Comparison of ENCODE assay signal across 1 cellular context in the genomic region with DNA sequence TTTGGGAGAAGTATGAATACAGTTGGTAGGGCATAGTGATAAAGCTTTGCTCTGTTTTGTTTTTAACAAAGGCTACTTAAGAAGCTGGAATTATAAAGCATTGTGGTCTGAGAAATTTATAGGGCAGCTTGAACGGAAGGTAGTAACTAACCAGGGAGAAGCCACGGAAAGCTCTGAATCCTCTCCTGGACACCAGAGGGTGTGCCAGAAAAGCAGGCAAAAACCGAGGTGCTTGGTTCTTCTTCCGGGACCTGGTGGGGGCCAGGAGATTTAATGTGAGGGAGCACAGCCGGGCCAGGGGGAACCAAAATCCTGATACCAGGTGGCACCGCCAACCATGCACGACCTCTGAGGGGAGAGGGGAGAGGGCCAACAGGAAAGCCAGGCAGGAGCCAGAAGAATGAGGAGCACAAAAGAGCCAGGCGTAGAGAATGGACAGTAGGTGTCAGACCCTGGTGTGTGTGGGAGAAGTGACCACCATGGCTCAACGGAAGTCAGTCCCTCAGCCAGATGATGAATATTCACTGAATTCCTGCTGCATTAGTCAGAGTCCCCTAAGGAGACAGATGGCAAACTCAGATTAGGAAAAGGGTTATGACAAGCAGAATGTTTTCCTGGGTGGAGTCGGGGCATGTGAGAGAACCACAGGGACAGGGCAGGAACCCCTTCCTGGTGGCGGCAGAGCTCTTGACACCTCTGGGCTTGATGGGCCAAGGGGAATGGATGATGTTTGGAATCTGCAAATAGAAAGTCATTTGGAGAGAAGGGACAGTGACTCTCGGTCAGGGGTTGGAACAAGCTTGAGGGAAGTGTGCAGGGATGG.
TF ChIP-seq lines count a peak whose summit lies in the region.

No MANE protein-coding gene starts in this region.

TF ChIP-seq in K562, 482 proteins besides CTCF, POLR2A, EP300 and RAD21 (continued from another document and continues in another):
- TF ChIP-seq, protein P1, sequence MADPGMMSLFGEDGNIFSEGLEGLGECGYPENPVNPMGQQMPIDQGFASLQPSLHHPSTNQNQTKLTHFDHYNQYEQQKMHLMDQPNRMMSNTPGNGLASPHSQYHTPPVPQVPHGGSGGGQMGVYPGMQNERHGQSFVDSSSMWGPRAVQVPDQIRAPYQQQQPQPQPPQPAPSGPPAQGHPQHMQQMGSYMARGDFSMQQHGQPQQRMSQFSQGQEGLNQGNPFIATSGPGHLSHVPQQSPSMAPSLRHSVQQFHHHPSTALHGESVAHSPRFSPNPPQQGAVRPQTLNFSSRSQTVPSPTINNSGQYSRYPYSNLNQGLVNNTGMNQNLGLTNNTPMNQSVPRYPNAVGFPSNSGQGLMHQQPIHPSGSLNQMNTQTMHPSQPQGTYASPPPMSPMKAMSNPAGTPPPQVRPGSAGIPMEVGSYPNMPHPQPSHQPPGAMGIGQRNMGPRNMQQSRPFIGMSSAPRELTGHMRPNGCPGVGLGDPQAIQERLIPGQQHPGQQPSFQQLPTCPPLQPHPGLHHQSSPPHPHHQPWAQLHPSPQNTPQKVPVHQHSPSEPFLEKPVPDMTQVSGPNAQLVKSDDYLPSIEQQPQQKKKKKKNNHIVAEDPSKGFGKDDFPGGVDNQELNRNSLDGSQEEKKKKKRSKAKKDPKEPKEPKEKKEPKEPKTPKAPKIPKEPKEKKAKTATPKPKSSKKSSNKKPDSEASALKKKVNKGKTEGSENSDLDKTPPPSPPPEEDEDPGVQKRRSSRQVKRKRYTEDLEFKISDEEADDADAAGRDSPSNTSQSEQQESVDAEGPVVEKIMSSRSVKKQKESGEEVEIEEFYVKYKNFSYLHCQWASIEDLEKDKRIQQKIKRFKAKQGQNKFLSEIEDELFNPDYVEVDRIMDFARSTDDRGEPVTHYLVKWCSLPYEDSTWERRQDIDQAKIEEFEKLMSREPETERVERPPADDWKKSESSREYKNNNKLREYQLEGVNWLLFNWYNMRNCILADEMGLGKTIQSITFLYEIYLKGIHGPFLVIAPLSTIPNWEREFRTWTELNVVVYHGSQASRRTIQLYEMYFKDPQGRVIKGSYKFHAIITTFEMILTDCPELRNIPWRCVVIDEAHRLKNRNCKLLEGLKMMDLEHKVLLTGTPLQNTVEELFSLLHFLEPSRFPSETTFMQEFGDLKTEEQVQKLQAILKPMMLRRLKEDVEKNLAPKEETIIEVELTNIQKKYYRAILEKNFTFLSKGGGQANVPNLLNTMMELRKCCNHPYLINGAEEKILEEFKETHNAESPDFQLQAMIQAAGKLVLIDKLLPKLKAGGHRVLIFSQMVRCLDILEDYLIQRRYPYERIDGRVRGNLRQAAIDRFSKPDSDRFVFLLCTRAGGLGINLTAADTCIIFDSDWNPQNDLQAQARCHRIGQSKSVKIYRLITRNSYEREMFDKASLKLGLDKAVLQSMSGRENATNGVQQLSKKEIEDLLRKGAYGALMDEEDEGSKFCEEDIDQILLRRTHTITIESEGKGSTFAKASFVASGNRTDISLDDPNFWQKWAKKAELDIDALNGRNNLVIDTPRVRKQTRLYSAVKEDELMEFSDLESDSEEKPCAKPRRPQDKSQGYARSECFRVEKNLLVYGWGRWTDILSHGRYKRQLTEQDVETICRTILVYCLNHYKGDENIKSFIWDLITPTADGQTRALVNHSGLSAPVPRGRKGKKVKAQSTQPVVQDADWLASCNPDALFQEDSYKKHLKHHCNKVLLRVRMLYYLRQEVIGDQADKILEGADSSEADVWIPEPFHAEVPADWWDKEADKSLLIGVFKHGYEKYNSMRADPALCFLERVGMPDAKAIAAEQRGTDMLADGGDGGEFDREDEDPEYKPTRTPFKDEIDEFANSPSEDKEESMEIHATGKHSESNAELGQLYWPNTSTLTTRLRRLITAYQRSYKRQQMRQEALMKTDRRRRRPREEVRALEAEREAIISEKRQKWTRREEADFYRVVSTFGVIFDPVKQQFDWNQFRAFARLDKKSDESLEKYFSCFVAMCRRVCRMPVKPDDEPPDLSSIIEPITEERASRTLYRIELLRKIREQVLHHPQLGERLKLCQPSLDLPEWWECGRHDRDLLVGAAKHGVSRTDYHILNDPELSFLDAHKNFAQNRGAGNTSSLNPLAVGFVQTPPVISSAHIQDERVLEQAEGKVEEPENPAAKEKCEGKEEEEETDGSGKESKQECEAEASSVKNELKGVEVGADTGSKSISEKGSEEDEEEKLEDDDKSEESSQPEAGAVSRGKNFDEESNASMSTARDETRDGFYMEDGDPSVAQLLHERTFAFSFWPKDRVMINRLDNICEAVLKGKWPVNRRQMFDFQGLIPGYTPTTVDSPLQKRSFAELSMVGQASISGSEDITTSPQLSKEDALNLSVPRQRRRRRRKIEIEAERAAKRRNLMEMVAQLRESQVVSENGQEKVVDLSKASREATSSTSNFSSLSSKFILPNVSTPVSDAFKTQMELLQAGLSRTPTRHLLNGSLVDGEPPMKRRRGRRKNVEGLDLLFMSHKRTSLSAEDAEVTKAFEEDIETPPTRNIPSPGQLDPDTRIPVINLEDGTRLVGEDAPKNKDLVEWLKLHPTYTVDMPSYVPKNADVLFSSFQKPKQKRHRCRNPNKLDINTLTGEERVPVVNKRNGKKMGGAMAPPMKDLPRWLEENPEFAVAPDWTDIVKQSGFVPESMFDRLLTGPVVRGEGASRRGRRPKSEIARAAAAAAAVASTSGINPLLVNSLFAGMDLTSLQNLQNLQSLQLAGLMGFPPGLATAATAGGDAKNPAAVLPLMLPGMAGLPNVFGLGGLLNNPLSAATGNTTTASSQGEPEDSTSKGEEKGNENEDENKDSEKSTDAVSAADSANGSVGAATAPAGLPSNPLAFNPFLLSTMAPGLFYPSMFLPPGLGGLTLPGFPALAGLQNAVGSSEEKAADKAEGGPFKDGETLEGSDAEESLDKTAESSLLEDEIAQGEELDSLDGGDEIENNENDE (IDR thresholded peaks at IDR 0.05; ENCODE audit: low read depth, low read length) = no peak
- TF ChIP-seq BCOR (IDR thresholded peaks at IDR 0.05) (peak; percentile 26; the same call in 1 of the 2 replicates), ZNF3 (CRISPR knock-in tag; IDR thresholded peaks at IDR 0.05) (no peak), CTBP1 (IDR thresholded peaks at IDR 0.05; ENCODE audit: borderline replicate concordance) (peak; percentile 89; the same call in 1 of the 2 replicates), MECOM (CRISPR knock-in tag; IDR thresholded peaks at IDR 0.05) (no peak), ETV5 (CRISPR knock-in tag; IDR thresholded peaks at IDR 0.05; ENCODE audit: low read depth) (peak; percentile 91), SNRNP70 (optimal IDR thresholded peaks at IDR 0.05; ENCODE audit: low read depth, low read length) (no peak), NCOA1 (IDR thresholded peaks at IDR 0.05; ENCODE audit: low read depth) (peak; percentile 71), JUNB (CRISPR knock-in tag; conservative IDR thresholded peaks at IDR 0.05) (no peak), SLC30A9 (CRISPR knock-in tag; IDR thresholded peaks at IDR 0.05) (no peak), ADNP (tag; IDR thresholded peaks at IDR 0.05) (no peak), HDAC8 (tag; IDR thresholded peaks at IDR 0.05) (no peak), U2AF2 (optimal IDR thresholded peaks at IDR 0.05; ENCODE audit: low read depth, low read length) (no peak), ZEB2 (IDR thresholded peaks at IDR 0.05) (peak; percentile 79), TEAD4 (IDR thresholded peaks at IDR 0.05; ENCODE audit: low read length) (peak; percentile 95), TEAD4 (CRISPR knock-in tag; IDR thresholded peaks at IDR 0.05; ENCODE audit: borderline replicate concordance) (no peak), FIP1L1 (IDR thresholded peaks at IDR 0.05; ENCODE audit: low read depth, low read length, poor library complexity, severe bottlenecking) (no peak), PTBP1 (IDR thresholded peaks at IDR 0.05; ENCODE audit: low read depth, low read length) (no peak), RFX5 (IDR thresholded peaks at IDR 0.05; ENCODE audit: low read depth, low read length) (no peak), RBM17 (IDR thresholded peaks at IDR 0.05; ENCODE audit: borderline replicate concordance, low read depth, low read length) (no peak), ARID2 (IDR thresholded peaks at IDR 0.05) (no peak), NCOA6 (IDR thresholded peaks at IDR 0.05) (no peak), XRCC3 (IDR thresholded peaks at IDR 0.05) (no peak), RCOR1 (IDR thresholded peaks at IDR 0.05; ENCODE audit: borderline replicate concordance in 1 of 2, low read depth in 2 of 2, low read length in 2 of 2) (peak in 1 of 2 experiments; percentile 66; a peak in 1 of 4 replicates), CHD1 (IDR thresholded peaks at IDR 0.05; ENCODE audit: low read length) (no peak), ZNF165 (CRISPR knock-in tag; IDR thresholded peaks at IDR 0.05; ENCODE audit: borderline replicate concordance) (no peak), ZNF586 (CRISPR knock-in tag; conservative IDR thresholded peaks at IDR 0.05) (no peak), SAFB2 (IDR thresholded peaks at IDR 0.05; ENCODE audit: borderline replicate concordance, low read depth, low read length, severe bottlenecking) (no peak)
- TF ChIP-seq, protein P2, sequence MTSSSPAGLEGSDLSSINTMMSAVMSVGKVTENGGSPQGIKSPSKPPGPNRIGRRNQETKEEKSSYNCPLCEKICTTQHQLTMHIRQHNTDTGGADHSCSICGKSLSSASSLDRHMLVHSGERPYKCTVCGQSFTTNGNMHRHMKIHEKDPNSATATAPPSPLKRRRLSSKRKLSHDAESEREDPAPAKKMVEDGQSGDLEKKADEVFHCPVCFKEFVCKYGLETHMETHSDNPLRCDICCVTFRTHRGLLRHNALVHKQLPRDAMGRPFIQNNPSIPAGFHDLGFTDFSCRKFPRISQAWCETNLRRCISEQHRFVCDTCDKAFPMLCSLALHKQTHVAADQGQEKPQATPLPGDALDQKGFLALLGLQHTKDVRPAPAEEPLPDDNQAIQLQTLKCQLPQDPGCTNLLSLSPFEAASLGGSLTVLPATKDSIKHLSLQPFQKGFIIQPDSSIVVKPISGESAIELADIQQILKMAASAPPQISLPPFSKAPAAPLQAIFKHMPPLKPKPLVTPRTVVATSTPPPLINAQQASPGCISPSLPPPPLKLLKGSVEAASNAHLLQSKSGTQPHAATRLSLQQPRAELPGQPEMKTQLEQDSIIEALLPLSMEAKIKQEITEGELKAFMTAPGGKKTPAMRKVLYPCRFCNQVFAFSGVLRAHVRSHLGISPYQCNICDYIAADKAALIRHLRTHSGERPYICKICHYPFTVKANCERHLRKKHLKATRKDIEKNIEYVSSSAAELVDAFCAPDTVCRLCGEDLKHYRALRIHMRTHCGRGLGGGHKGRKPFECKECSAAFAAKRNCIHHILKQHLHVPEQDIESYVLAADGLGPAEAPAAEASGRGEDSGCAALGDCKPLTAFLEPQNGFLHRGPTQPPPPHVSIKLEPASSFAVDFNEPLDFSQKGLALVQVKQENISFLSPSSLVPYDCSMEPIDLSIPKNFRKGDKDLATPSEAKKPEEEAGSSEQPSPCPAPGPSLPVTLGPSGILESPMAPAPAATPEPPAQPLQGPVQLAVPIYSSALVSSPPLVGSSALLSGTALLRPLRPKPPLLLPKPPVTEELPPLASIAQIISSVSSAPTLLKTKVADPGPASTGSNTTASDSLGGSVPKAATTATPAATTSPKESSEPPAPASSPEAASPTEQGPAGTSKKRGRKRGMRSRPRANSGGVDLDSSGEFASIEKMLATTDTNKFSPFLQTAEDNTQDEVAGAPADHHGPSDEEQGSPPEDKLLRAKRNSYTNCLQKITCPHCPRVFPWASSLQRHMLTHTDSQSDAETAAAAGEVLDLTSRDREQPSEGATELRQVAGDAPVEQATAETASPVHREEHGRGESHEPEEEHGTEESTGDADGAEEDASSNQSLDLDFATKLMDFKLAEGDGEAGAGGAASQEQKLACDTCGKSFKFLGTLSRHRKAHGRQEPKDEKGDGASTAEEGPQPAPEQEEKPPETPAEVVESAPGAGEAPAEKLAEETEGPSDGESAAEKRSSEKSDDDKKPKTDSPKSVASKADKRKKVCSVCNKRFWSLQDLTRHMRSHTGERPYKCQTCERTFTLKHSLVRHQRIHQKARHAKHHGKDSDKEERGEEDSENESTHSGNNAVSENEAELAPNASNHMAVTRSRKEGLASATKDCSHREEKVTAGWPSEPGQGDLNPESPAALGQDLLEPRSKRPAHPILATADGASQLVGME (CRISPR knock-in tag; IDR thresholded peaks at IDR 0.05) = 0 out of 2 replicates have a peak, but pooled peaks have one; percentile 41
- TF ChIP-seq, protein P3, sequence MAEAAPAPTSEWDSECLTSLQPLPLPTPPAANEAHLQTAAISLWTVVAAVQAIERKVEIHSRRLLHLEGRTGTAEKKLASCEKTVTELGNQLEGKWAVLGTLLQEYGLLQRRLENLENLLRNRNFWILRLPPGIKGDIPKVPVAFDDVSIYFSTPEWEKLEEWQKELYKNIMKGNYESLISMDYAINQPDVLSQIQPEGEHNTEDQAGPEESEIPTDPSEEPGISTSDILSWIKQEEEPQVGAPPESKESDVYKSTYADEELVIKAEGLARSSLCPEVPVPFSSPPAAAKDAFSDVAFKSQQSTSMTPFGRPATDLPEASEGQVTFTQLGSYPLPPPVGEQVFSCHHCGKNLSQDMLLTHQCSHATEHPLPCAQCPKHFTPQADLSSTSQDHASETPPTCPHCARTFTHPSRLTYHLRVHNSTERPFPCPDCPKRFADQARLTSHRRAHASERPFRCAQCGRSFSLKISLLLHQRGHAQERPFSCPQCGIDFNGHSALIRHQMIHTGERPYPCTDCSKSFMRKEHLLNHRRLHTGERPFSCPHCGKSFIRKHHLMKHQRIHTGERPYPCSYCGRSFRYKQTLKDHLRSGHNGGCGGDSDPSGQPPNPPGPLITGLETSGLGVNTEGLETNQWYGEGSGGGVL (CRISPR knock-in tag; IDR thresholded peaks at IDR 0.05) = no peak
- TF ChIP-seq, protein P4, sequence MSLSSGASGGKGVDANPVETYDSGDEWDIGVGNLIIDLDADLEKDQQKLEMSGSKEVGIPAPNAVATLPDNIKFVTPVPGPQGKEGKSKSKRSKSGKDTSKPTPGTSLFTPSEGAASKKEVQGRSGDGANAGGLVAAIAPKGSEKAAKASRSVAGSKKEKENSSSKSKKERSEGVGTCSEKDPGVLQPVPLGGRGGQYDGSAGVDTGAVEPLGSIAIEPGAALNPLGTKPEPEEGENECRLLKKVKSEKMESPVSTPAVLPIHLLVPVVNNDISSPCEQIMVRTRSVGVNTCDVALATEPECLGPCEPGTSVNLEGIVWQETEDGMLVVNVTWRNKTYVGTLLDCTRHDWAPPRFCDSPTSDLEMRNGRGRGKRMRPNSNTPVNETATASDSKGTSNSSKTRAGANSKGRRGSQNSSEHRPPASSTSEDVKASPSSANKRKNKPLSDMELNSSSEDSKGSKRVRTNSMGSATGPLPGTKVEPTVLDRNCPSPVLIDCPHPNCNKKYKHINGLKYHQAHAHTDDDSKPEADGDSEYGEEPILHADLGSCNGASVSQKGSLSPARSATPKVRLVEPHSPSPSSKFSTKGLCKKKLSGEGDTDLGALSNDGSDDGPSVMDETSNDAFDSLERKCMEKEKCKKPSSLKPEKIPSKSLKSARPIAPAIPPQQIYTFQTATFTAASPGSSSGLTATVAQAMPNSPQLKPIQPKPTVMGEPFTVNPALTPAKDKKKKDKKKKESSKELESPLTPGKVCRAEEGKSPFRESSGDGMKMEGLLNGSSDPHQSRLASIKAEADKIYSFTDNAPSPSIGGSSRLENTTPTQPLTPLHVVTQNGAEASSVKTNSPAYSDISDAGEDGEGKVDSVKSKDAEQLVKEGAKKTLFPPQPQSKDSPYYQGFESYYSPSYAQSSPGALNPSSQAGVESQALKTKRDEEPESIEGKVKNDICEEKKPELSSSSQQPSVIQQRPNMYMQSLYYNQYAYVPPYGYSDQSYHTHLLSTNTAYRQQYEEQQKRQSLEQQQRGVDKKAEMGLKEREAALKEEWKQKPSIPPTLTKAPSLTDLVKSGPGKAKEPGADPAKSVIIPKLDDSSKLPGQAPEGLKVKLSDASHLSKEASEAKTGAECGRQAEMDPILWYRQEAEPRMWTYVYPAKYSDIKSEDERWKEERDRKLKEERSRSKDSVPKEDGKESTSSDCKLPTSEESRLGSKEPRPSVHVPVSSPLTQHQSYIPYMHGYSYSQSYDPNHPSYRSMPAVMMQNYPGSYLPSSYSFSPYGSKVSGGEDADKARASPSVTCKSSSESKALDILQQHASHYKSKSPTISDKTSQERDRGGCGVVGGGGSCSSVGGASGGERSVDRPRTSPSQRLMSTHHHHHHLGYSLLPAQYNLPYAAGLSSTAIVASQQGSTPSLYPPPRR (CRISPR knock-in tag; IDR thresholded peaks at IDR 0.05; ENCODE audit: borderline replicate concordance) = no peak
